Comparison of ENCODE assay signal across 22 cellular contexts in the genomic region with DNA sequence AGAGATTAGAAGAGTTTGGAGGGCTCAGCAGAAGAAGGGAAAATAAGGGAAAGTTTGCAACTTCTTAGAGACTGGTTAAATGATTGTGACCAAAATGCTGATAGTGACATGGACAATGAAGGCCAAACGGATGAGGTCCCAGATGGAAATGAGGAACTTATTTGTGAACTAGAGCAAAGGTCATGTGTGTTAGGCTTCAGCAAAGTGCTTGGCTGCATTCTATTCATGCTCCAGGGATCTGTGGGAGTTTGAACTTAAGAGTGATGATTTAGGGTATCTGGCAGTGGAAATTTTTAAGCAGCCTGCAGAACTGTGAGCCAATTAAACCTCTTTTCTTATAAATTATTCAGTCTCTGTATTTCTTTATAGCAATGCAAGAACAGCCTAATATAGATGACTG.
DNase-seq lines count a peak whose midpoint lies in the region; ATAC-seq, FAIRE-seq and TF ChIP-seq lines count a peak whose summit lies in the region.
"Had no signal": no experiment of that assay in that cellular context is flagged by ENCODE, and none has a peak within 500 bp of the region (broad histone marks: within the 10 kb centered on the region; RNA-seq: fewer than 3 reads in every experiment).

No MANE protein-coding gene starts in this region.

- H3K4me3 ChIP-seq in heart left ventricle, result no peak overlapping the region
- no peak overlapping the region for H3K4me3 ChIP-seq in fibroblast of villous mesenchyme (ENCODE audit: low read depth, low read length)
- no peak overlapping the region for H3K4me3 ChIP-seq in HepG2 (replicated peaks in 1 of 3; ENCODE audit: insufficient read depth in 1 of 3, low read depth in 2 of 3, low read length in 3 of 3)
- H3K4me3 ChIP-seq in smooth muscle cell, result no peak overlapping the region
- H3K4me3 ChIP-seq: BLaER1 treated with 17β-estradiol and CSF1 and Interleukin-3, amounts not matched to agents 10 nM and 100 nM; GM12878; GM23248 had no signal

- H3K9ac ChIP-seq in HepG2 (ENCODE audit: insufficient read depth, low read depth, low read length) (no peak overlapping the region), smooth muscle cell (ENCODE audit: low read depth) (no peak overlapping the region)
- H3K9ac ChIP-seq: BLaER1 treated with 17β-estradiol and CSF1 and Interleukin-3, amounts not matched to agents 10 nM and 100 nM; GM23248 had no signal

- no peak for TF ChIP-seq POLR2A in heart left ventricle (IDR thresholded peaks at IDR 0.05)
- no peak for TF ChIP-seq POLR2A in HepG2 (IDR thresholded peaks at IDR 0.05; ENCODE audit: insufficient read depth in 1 of 2, low read depth in 2 of 2, low read length in 2 of 2)

- DNase-seq in heart left ventricle (no peak), cardiac septum (ENCODE audit: low spot score) (no peak), fibroblast of villous mesenchyme (ENCODE audit: low read depth) (peak; percentile 40), HepG2 (ENCODE audit: low spot score) (peak; percentile 40), smooth muscle cell (lab: John Stamatoyannopoulos, UW; ENCODE audit: unreplicated experiment) (no peak), NCI-H2227 treated with DMSO at 0.1 percent for 48 hours (lab: John Stamatoyannopoulos, UW) (no peak)
- no peak for DNase-seq in CD4-positive, alpha-beta T cell
- DNase-seq: CD8-positive, alpha-beta memory T cell; COR-L47; DMS 273 treated with DMSO at 0.1 percent for 48 hours; DMS53; DND-41; EL; GM23248; HFFc6 had no signal

- TF ChIP-seq RAD21 in HepG2 (CRISPR knock-in tag; IDR thresholded peaks at IDR 0.05), result no peak

- no peaks in the 10 kb centered on the region for H3K4me1 Mint-ChIP-seq in CD4-positive, alpha-beta T cell (ENCODE audit: low read depth)
- H3K4me1 Mint-ChIP-seq: B cell; CD8-positive, alpha-beta memory T cell; IgD-negative memory B cell had no signal

- H3K9me3 ChIP-seq in heart left ventricle (peaks cover 0 to 20% (median 2%) of the 10 kb centered on the region in 12 donors), HepG2 (ENCODE audit: low read length) (no peaks in the 10 kb centered on the region), smooth muscle cell (replicated peaks; ENCODE audit: low read depth) (peaks cover 2% of the 10 kb centered on the region)
- H3K9me3 ChIP-seq in CD4-positive, alpha-beta T cell (ENCODE audit: control insufficient read depth, low read length), result peaks cover 14% of the 10 kb centered on the region

- no peak overlapping the region for H3K27ac Mint-ChIP-seq in CD4-positive, alpha-beta T cell
- H3K27ac Mint-ChIP-seq: B cell; CD8-positive, alpha-beta memory T cell; HFFc6 had no signal

- ATAC-seq in heart left ventricle, result peak in 3 of 4 donors; percentile 43 to 60 (median 50)
- ATAC-seq in HepG2, result 0 out of 3 replicates have a peak, but pooled peaks have one; percentile 19
- ATAC-seq in GM21526 (IDR thresholded peaks at IDR 0.05; ENCODE audit: low FRiP score, unreplicated experiment), result no peak
- no peak for ATAC-seq in CD4-positive, alpha-beta T cell (ENCODE audit: poor library complexity)
- ATAC-seq: GM12878, HCT116 had no signal

- H3K36me3 Mint-ChIP-seq in CD4-positive, alpha-beta T cell (ENCODE audit: low read depth), result no peaks in the 10 kb centered on the region
- H3K36me3 Mint-ChIP-seq: CD8-positive, alpha-beta memory T cell; IgD-negative memory B cell had no signal

- H3K4me3 Mint-ChIP-seq in CD4-positive, alpha-beta T cell, result no peak overlapping the region
- H3K4me3 Mint-ChIP-seq: B cell; CD8-positive, alpha-beta memory T cell; HFFc6; IgD-negative memory B cell had no signal

- H3K4me1 ChIP-seq in heart left ventricle (peaks cover 0 to 26% (median 11%) of the 10 kb centered on the region in 12 donors), HepG2 (ENCODE audit: insufficient read depth, low read length) (peaks cover 24% of the 10 kb centered on the region), smooth muscle cell (ENCODE audit: low read depth) (peaks cover 37% of the 10 kb centered on the region)

- H3K27me3 ChIP-seq in heart left ventricle, result no peaks in the 10 kb centered on the region
- peaks cover 0 to 8% of the 10 kb centered on the region in 2 experiments; a peak in 2 of 5 replicates for H3K27me3 ChIP-seq in HepG2 (ENCODE audit: control insufficient read depth in 1 of 2, insufficient read depth in 2 of 2, low read length in 2 of 2)
- H3K27me3 ChIP-seq in smooth muscle cell (ENCODE audit: low read depth), result no peaks in the 10 kb centered on the region
- H3K27me3 ChIP-seq in CD4-positive, alpha-beta T cell (ENCODE audit: control insufficient read depth, insufficient read depth, low read length), result no peaks in the 10 kb centered on the region
- H3K27me3 ChIP-seq: BLaER1 treated with 17β-estradiol and CSF1 and Interleukin-3, amounts not matched to agents 10 nM and 100 nM had no signal

- intact Hi-C loops in heart left ventricle (cut with DNase I), result no loop called here
- intact Hi-C loops in cardiac septum (cut with DNase I), result no loop called here
- intact Hi-C loops in HepG2 (cut with micrococcal nuclease; ENCODE audit: unreplicated experiment), result loop anchor here (5.0 kb wide), 1 partner anchor 741 kb away; no protein-coding TSS in a partner anchor
- intact Hi-C loops in CD4-positive, alpha-beta T cell (cut with DNase I, micrococcal nuclease), result no loop called here

- peaks cover 7% of the 10 kb centered on the region for H3K9me3 Mint-ChIP-seq in CD4-positive, alpha-beta T cell

- in situ Hi-C loops in HepG2 (cut with HindIII; ENCODE audit: extremely low pct_ligation_motif_present, low pct_unique_long_range_greater_than_20kb), result no loop called here

- H3K36me3 ChIP-seq in heart left ventricle (no peaks in the 10 kb centered on the region), HepG2 (replicated peaks in 1 of 2; ENCODE audit: control insufficient read depth in 1 of 2, insufficient read depth in 2 of 2, low read length in 2 of 2) (no peaks in the 10 kb centered on the region), smooth muscle cell (ENCODE audit: low read depth) (no peaks in the 10 kb centered on the region)
- H3K36me3 ChIP-seq: BLaER1 treated with 17β-estradiol and CSF1 and Interleukin-3, amounts not matched to agents 10 nM and 100 nM had no signal

- H3F3A ChIP-seq in smooth muscle cell (ENCODE audit: low read depth), result peaks cover 32% of the 10 kb centered on the region

- CTCF ChIA-PET in HepG2 (lab: Yijun Ruan, JAX; ENCODE audit: low intra/inter-chr PET ratio, low total read pairs), result no interaction called here
- CTCF ChIA-PET in CD4-positive, alpha-beta T cell (lab: Charles Lee), result no interaction called here

- H3K4me2 ChIP-seq in HepG2 (ENCODE audit: low read depth, low read length), result no peak overlapping the region
- no peak overlapping the region for H3K4me2 ChIP-seq in smooth muscle cell
- H3K4me2 ChIP-seq: BLaER1 treated with 17β-estradiol and CSF1 and Interleukin-3, amounts not matched to agents 10 nM and 100 nM had no signal

- peaks cover 21% of the 10 kb centered on the region for H3K27me3 Mint-ChIP-seq in CD4-positive, alpha-beta T cell

- 13 to 44% (median 28%) methylated on average over 1 of the region's 1 CpG for WGBS in heart left ventricle, 4 donors
- 6% methylated on average over 1 of the region's 1 CpG for WGBS in HepG2 (ENCODE audit: low lambda C conversion rate)
- 43% methylated on average over 1 of the region's 1 CpG for WGBS in smooth muscle cell (ENCODE audit: low lambda C conversion rate)

- H3K79me2 ChIP-seq in HepG2 (ENCODE audit: insufficient read depth, low read length) (no peaks in the 10 kb centered on the region), smooth muscle cell (ENCODE audit: low read depth) (no peaks in the 10 kb centered on the region)

- peak; percentile 44 for FAIRE-seq in HepG2 (lab: Jason Lieb, UNC)
- FAIRE-seq: GM12878, H54 had no signal

- no peak for TF ChIP-seq EP300 in HepG2 (IDR thresholded peaks at IDR 0.05; ENCODE audit: low read depth in 2 of 2, low read length in 2 of 2)
- TF ChIP-seq EP300 in HepG2 (CRISPR knock-in tag; IDR thresholded peaks at IDR 0.05; ENCODE audit: borderline replicate concordance), result no peak

- H2AFZ ChIP-seq in HepG2 (ENCODE audit: low read length) (no peak overlapping the region), smooth muscle cell (ENCODE audit: low read depth) (no peak overlapping the region)
- H2AFZ ChIP-seq: GM23248 had no signal

- peak overlapping the region in 3 of 12 donors; percentile 11 to 60 (median 22) for H3K27ac ChIP-seq in heart left ventricle
- H3K27ac ChIP-seq in HepG2 (ENCODE audit: extremely low read length, insufficient read depth, low read length), result no peak overlapping the region
- peak overlapping the region; percentile 98 for H3K27ac ChIP-seq in smooth muscle cell (ENCODE audit: low read depth)
- no peak overlapping the region for H3K27ac ChIP-seq in CD4-positive, alpha-beta T cell (ENCODE audit: low read depth, low read length)
- H3K27ac ChIP-seq: BLaER1 treated with 17β-estradiol and CSF1 and Interleukin-3, amounts not matched to agents 10 nM and 100 nM; GM23248 had no signal

- TF ChIP-seq CTCF in heart left ventricle (IDR thresholded peaks at IDR 0.05) (no peak), fibroblast of villous mesenchyme (IDR thresholded peaks at IDR 0.05; ENCODE audit: insufficient read depth, low read depth, low read length) (no peak), HepG2 (CRISPR knock-in tag; IDR thresholded peaks at IDR 0.05) (no peak), smooth muscle cell (IDR thresholded peaks at IDR 0.05; ENCODE audit: borderline replicate concordance, insufficient read depth, poor library complexity, severe bottlenecking) (no peak)
- no peak for TF ChIP-seq CTCF in CD4-positive, alpha-beta T cell (IDR thresholded peaks at IDR 0.05)

- no TSS peak for BruUV-seq in HepG2 (replicated peaks; lab: Mats Ljungman, UMichigan)

- POLR2A ChIA-PET in HepG2 (lab: Yijun Ruan, JAX), result no interaction called here
- POLR2A ChIA-PET in CD4-positive, alpha-beta T cell (lab: Charles Lee), result no interaction called here

- H4K20me1 ChIP-seq in HepG2 (ENCODE audit: insufficient read depth, low read length), result no peaks in the 10 kb centered on the region
- no peaks in the 10 kb centered on the region for H4K20me1 ChIP-seq in smooth muscle cell (ENCODE audit: low read depth)
- H4K20me1 ChIP-seq: BLaER1 treated with 17β-estradiol and CSF1 and Interleukin-3, amounts not matched to agents 10 nM and 100 nM had no signal

TF ChIP-seq in HepG2, 621 proteins besides CTCF, POLR2A, EP300 and RAD21 (continues in another document):
- no peak for TF ChIP-seq CEBPB (IDR thresholded peaks at IDR 0.05; ENCODE audit: borderline replicate concordance, low read depth, low read length)
- no peak for TF ChIP-seq NFE2L2 (IDR thresholded peaks at IDR 0.05; ENCODE audit: low read length)

Comparison
In these comparisons a context has a peak if more than half of its experiments do, and no peak if none do; other contexts are left out.
1. ATAC-seq: peak in heart left ventricle (3 of 4) and HepG2 (single experiment); none in GM21526 (single experiment) and CD4-positive, alpha-beta T cell (single experiment).
2. DNase-seq: peak in fibroblast of villous mesenchyme (single experiment) and HepG2 (single experiment); none in heart left ventricle (0 of 5), cardiac septum (single experiment), smooth muscle cell (single experiment), NCI-H2227 treated with DMSO at 0.1 percent for 48 hours (single experiment) and CD4-positive, alpha-beta T cell (0 of 10).